12 cellular contexts compared by ENCODE assay signal in genomic region chr3:49534581-49535495, GRCh38. TPM values are rescaled to one million over a fixed set of nuclear protein-coding genes. Genes with fewer than 3 reads are reported as not detected.
DNase-seq lines count a peak whose midpoint lies in the region; ATAC-seq and TF ChIP-seq lines count a peak whose summit lies in the region.
"Had no signal": no experiment of that assay in that cellular context is flagged by ENCODE, and none has a peak within 500 bp of the region (broad histone marks: within the 10 kb centered on the region; RNA-seq: fewer than 3 reads in every experiment).

No MANE protein-coding gene starts in this region.

- H3K36me3 ChIP-seq in esophagus muscularis mucosa (peaks cover 26 to 38% (median 36%) of the 10 kb centered on the region in 4 donors), ovary (no peaks in the 10 kb centered on the region)

- H3K9me3 ChIP-seq in esophagus muscularis mucosa (no peaks in the 10 kb centered on the region), ovary (no peaks in the 10 kb centered on the region)

- H3K27ac Mint-ChIP-seq in activated naive CD8-positive, alpha-beta T cell treated with anti-CD3 and anti-CD28 coated beads, Interleukin-2, amount 50 U/mL, for 24 hours = no peak overlapping the region
- no peak overlapping the region for H3K27ac Mint-ChIP-seq in activated CD4-positive, alpha-beta memory T cell treated with anti-CD3 and anti-CD28 coated beads for 36 hours
- H3K27ac Mint-ChIP-seq: activated naive CD4-positive, alpha-beta T cell treated with anti-CD3 and anti-CD28 coated beads, Interleukin-2, amount 10 ng/mL, durations not matched to agents 7 days and 5 days; T-helper 1 cell treated with Interleukin-12 subunit alpha and Interleukin-12 subunit beta and Interleukin-4 antibody, amounts not matched to agents 30 μg/mL and 1 μg/mL, for 36 hours had no signal

- no peak for ATAC-seq in activated naive CD8-positive, alpha-beta T cell treated with anti-CD3 and anti-CD28 coated beads, Interleukin-2, amount 50 U/mL, for 24 hours

- H3K27ac ChIP-seq in esophagus muscularis mucosa (replicated peaks in 1 of 4) (peak overlapping the region; percentile 55 to 69 (median 58)), ovary (peak overlapping the region in 1 of 2 donors; percentile 89)

- H3K4me1 ChIP-seq in esophagus muscularis mucosa (peaks cover 6 to 42% (median 31%) of the 10 kb centered on the region in 4 donors), ovary (ENCODE audit: insufficient read depth) (peaks cover 21% of the 10 kb centered on the region)

- H3K4me3 ChIP-seq in esophagus muscularis mucosa (no peak overlapping the region), ovary (no peak overlapping the region)
- H3K4me3 ChIP-seq: skin epidermis had no signal

- TF ChIP-seq POLR2A in esophagus muscularis mucosa (IDR thresholded peaks at IDR 0.05; ENCODE audit: low read depth) (no peak), ovary (IDR thresholded peaks at IDR 0.05) (no peak)

- no peaks in the 10 kb centered on the region for H3K27me3 Mint-ChIP-seq in activated naive CD8-positive, alpha-beta T cell treated with anti-CD3 and anti-CD28 coated beads, Interleukin-2, amount 50 U/mL, for 24 hours
- no peaks in the 10 kb centered on the region for H3K27me3 Mint-ChIP-seq in activated CD4-positive, alpha-beta memory T cell treated with anti-CD3 and anti-CD28 coated beads for 36 hours
- H3K27me3 Mint-ChIP-seq: activated naive CD4-positive, alpha-beta T cell treated with anti-CD3 and anti-CD28 coated beads, Interleukin-2, amount 10 ng/mL, durations not matched to agents 7 days and 5 days; CD4-positive, alpha-beta memory T cell had no signal

- 76% methylated on average over 16 of the region's 16 CpGs for WGBS in esophagus muscularis mucosa
- WGBS in ovary, 3 donors = 45 to 66% (median 51%) methylated on average over 16 of the region's 16 CpGs

- peaks cover 17% of the 10 kb centered on the region for H3K4me1 Mint-ChIP-seq in activated naive CD8-positive, alpha-beta T cell treated with anti-CD3 and anti-CD28 coated beads, Interleukin-2, amount 50 U/mL, for 24 hours
- H3K4me1 Mint-ChIP-seq in activated CD4-positive, alpha-beta memory T cell treated with anti-CD3 and anti-CD28 coated beads for 36 hours (ENCODE audit: low read depth) = peaks cover 3% of the 10 kb centered on the region
- H3K4me1 Mint-ChIP-seq: activated naive CD4-positive, alpha-beta T cell treated with anti-CD3 and anti-CD28 coated beads, Interleukin-2, amount 10 ng/mL, durations not matched to agents 7 days and 5 days had no signal

- DNase-seq in DMS79 (lab: John Stamatoyannopoulos, UW) = peak; percentile 49
- DNase-seq in NCI-H510A treated with DMSO at 0.1 percent for 48 hours (lab: John Stamatoyannopoulos, UW) = peak; percentile 1
- DNase-seq in esophagus muscularis mucosa (ENCODE audit: extremely low spot score) = no peak
- DNase-seq in ovary = peak; percentile 32 to 49 (median 37)
- no peak for DNase-seq in NAMALWA (ENCODE audit: low spot score)
- DNase-seq in activated naive CD8-positive, alpha-beta T cell treated with anti-CD3 and anti-CD28 coated beads, Interleukin-2, amount 50 U/mL, for 24 hours = no peak
- DNase-seq in activated CD4-positive, alpha-beta memory T cell treated with anti-CD3 and anti-CD28 coated beads for 36 hours = no peak
- DNase-seq in NCI-H2171 (lab: John Stamatoyannopoulos, UW) = no peak
- DNase-seq: activated naive CD4-positive, alpha-beta T cell treated with anti-CD3 and anti-CD28 coated beads, Interleukin-2, amount 10 ng/mL, durations not matched to agents 7 days and 5 days; CD4-positive, alpha-beta memory T cell had no signal

- no peak for TF ChIP-seq CTCF in esophagus muscularis mucosa (IDR thresholded peaks at IDR 0.05)
- TF ChIP-seq CTCF in ovary (IDR thresholded peaks at IDR 0.05) = no peak

- POLR2A ChIA-PET in activated CD4-positive, alpha-beta memory T cell treated with anti-CD3 and anti-CD28 coated beads for 36 hours (lab: Charles Lee) = interaction anchor here (0.6 kb wide), 1 partner anchor 143 kb away, joined by 3 read pairs; no protein-coding TSS in a partner anchor

- H3K4me3 Mint-ChIP-seq in activated naive CD8-positive, alpha-beta T cell treated with anti-CD3 and anti-CD28 coated beads, Interleukin-2, amount 50 U/mL, for 24 hours = no peak overlapping the region
- no peak overlapping the region for H3K4me3 Mint-ChIP-seq in activated CD4-positive, alpha-beta memory T cell treated with anti-CD3 and anti-CD28 coated beads for 36 hours
- H3K4me3 Mint-ChIP-seq: activated naive CD4-positive, alpha-beta T cell treated with anti-CD3 and anti-CD28 coated beads, Interleukin-2, amount 10 ng/mL, durations not matched to agents 7 days and 5 days; CD4-positive, alpha-beta memory T cell; T-helper 1 cell treated with Interleukin-12 subunit alpha and Interleukin-12 subunit beta and Interleukin-4 antibody, amounts not matched to agents 30 μg/mL and 1 μg/mL, for 36 hours had no signal

- TF ChIP-seq EP300 in esophagus muscularis mucosa (IDR thresholded peaks at IDR 0.05) (no peak), ovary (IDR thresholded peaks at IDR 0.05) (no peak)

- CTCF ChIA-PET in activated CD4-positive, alpha-beta memory T cell treated with anti-CD3 and anti-CD28 coated beads for 36 hours (lab: Charles Lee) = interaction anchor here (6.0 kb wide), 1 partner anchor 136 kb away, joined by 308 read pairs; no protein-coding TSS in a partner anchor

- no peaks in the 10 kb centered on the region for H3K27me3 ChIP-seq in esophagus muscularis mucosa
- H3K27me3 ChIP-seq in ovary = no peaks in the 10 kb centered on the region

- intact Hi-C loops in esophagus muscularis mucosa (cut with DNase I) (no loop called here), ovary (cut with DNase I) (loop anchor here in 2 of 4 donors (5.0 kb wide), 3 partner anchors 63 to 307 kb away; partner anchors contain the start of genes APEH (in 1 of the 2) and DAG1 (in 1 of the 2))
- intact Hi-C loops in activated CD4-positive, alpha-beta memory T cell treated with anti-CD3 and anti-CD28 coated beads for 36 hours (cut with micrococcal nuclease) = no loop called here

- H3K9me3 Mint-ChIP-seq in activated naive CD8-positive, alpha-beta T cell treated with anti-CD3 and anti-CD28 coated beads, Interleukin-2, amount 50 U/mL, for 24 hours = no peaks in the 10 kb centered on the region
- H3K9me3 Mint-ChIP-seq in activated CD4-positive, alpha-beta memory T cell treated with anti-CD3 and anti-CD28 coated beads for 36 hours = no peaks in the 10 kb centered on the region
- H3K9me3 Mint-ChIP-seq: activated naive CD4-positive, alpha-beta T cell treated with anti-CD3 and anti-CD28 coated beads, Interleukin-2, amount 10 ng/mL, durations not matched to agents 7 days and 5 days; CD4-positive, alpha-beta memory T cell; T-helper 1 cell treated with Interleukin-12 subunit alpha and Interleukin-12 subunit beta and Interleukin-4 antibody, amounts not matched to agents 30 μg/mL and 1 μg/mL, for 36 hours had no signal

- peaks cover 22% of the 10 kb centered on the region for H3K36me3 Mint-ChIP-seq in activated naive CD8-positive, alpha-beta T cell treated with anti-CD3 and anti-CD28 coated beads, Interleukin-2, amount 50 U/mL, for 24 hours (ENCODE audit: low read depth)
- H3K36me3 Mint-ChIP-seq in activated CD4-positive, alpha-beta memory T cell treated with anti-CD3 and anti-CD28 coated beads for 36 hours = peaks cover 14% of the 10 kb centered on the region

RNA-seq across cellular contexts. Expression of gene BSN, which starts 19.4 kb away (rescaled TPM):
- total RNA-seq in esophagus muscularis mucosa = 1 to 10 TPM in 1 of 4 donors, under 1 TPM in 3; 0.42 to 1.7 (median 0.78) TPM
- 1 to 10 TPM in 2 of 7 donors, under 1 TPM in 5; 0.12 to 3.5 (median 0.83) TPM for total RNA-seq in ovary
- under 1 TPM; 0.13 to 0.41 TPM for polyA plus RNA-seq in ovary
- under 1 TPM; 0.05 to 0.07 TPM for total RNA-seq in activated CD4-positive, alpha-beta memory T cell treated with anti-CD3 and anti-CD28 coated beads for 36 hours

Comparison
In these comparisons a context has a peak if more than half of its experiments do, and no peak if none do; other contexts are left out.
1. DNase-seq: peak in DMS79 (single experiment), NCI-H510A treated with DMSO at 0.1 percent for 48 hours (single experiment) and ovary (5 of 5); none in esophagus muscularis mucosa (single experiment), NAMALWA (single experiment), activated naive CD8-positive, alpha-beta T cell treated with anti-CD3 and anti-CD28 coated beads, Interleukin-2, amount 50 U/mL, for 24 hours (single experiment), activated CD4-positive, alpha-beta memory T cell treated with anti-CD3 and anti-CD28 coated beads for 36 hours (single experiment) and NCI-H2171 (single experiment).